ENCODE assay signal across 8 cellular contexts in genomic region chr7:38318803-38319416, GRCh38.
DNase-seq lines count a peak whose midpoint lies in the region; ATAC-seq, FAIRE-seq and TF ChIP-seq lines count a peak whose summit lies in the region.

No MANE protein-coding gene starts in this region.

- H2BK15ac ChIP-seq in H9 (ENCODE audit: low read depth, low read length): no peak overlapping the region

- H3K27ac Mint-ChIP-seq in activated T-cell treated with anti-CD3 and anti-CD28 coated beads, Interleukin-2, amount 50 U/mL, for 24 hours: peak overlapping the region; percentile 79
- H3K27ac Mint-ChIP-seq in H9: peak overlapping the region; percentile 29 to 61 (median 50); a peak in 6 of 7 replicates

- H3K4me3 Mint-ChIP-seq in activated T-cell treated with anti-CD3 and anti-CD28 coated beads, Interleukin-2, amount 50 U/mL, for 24 hours: peak overlapping the region; percentile 58
- H3K4me3 Mint-ChIP-seq in H9: no peak overlapping the region

- no peak overlapping the region for H3K9ac ChIP-seq in H9 (ENCODE audit: extremely low read depth, insufficient read length, low read length)

- H3K9me3 ChIP-seq in H9 (ENCODE audit: control insufficient read depth, low read depth, low read length) (no peaks in the 10 kb centered on the region), mucosa of descending colon (no peaks in the 10 kb centered on the region)

- H3K36me3 ChIP-seq in mucosa of descending colon (ENCODE audit: low read depth): no peaks in the 10 kb centered on the region

- no peaks in the 10 kb centered on the region for H3K36me3 Mint-ChIP-seq in activated T-cell treated with anti-CD3 and anti-CD28 coated beads, Interleukin-2, amount 50 U/mL, for 24 hours (ENCODE audit: low read depth)
- no peaks in the 10 kb centered on the region for H3K36me3 Mint-ChIP-seq in H9 (ENCODE audit: insufficient read depth in 1 of 3, low read depth in 3 of 3)

- no peak overlapping the region for H3K56ac ChIP-seq in H9 (ENCODE audit: insufficient read length, low read depth, low read length)

- H3K4me2 ChIP-seq in H9 (ENCODE audit: insufficient read depth, insufficient read length, low read length): no peak overlapping the region

- H3K4me3 ChIP-seq in NB4 (ENCODE audit: low read depth, low read length) (no peak overlapping the region), mucosa of descending colon (no peak overlapping the region)

- H4K5ac ChIP-seq in H9 (ENCODE audit: insufficient read length, low read depth, low read length): no peak overlapping the region

- H3K4me1 Mint-ChIP-seq in activated T-cell treated with anti-CD3 and anti-CD28 coated beads, Interleukin-2, amount 50 U/mL, for 24 hours (ENCODE audit: low read depth): peaks cover 26% of the 10 kb centered on the region
- H3K4me1 Mint-ChIP-seq in H9: peaks cover 13 to 19% of the 10 kb centered on the region in 2 experiments

- no peaks in the 10 kb centered on the region for H3K23me2 ChIP-seq in H9 (ENCODE audit: insufficient read length, low read depth, low read length, poor library complexity, severe bottlenecking)

- H3K18ac ChIP-seq in H9 (ENCODE audit: insufficient read length, low read depth, low read length): no peak overlapping the region

- H3K27ac ChIP-seq in H9 (ENCODE audit: insufficient read length, low read depth, low read length): no peak overlapping the region

- 0 out of 2 replicates have a peak, but pooled peaks cover 4% of the 10 kb centered on the region for H3K4me1 ChIP-seq in H9 (ENCODE audit: insufficient read depth, low read length)
- H3K4me1 ChIP-seq in mucosa of descending colon (ENCODE audit: low read depth): no peaks in the 10 kb centered on the region

- no peak overlapping the region for H3T11ph ChIP-seq in H9 (ENCODE audit: low read length)

- no peak overlapping the region for H4K8ac ChIP-seq in H9 (replicated peaks; ENCODE audit: insufficient read length, low read depth, low read length)

- intact Hi-C loops in mucosa of descending colon (cut with DNase I, micrococcal nuclease): no loop called here

- no peak overlapping the region for H2AFZ ChIP-seq in H9 (ENCODE audit: low read length)

- H3K23ac ChIP-seq in H9 (ENCODE audit: insufficient read length, low read depth, low read length): no peak overlapping the region

- H4K20me1 ChIP-seq in H9 (ENCODE audit: control insufficient read depth, insufficient read depth, insufficient read length): no peaks in the 10 kb centered on the region

- H3K14ac ChIP-seq in H9 (ENCODE audit: insufficient read depth, low read length): no peak overlapping the region

- no peak overlapping the region for H2BK5ac ChIP-seq in H9 (ENCODE audit: insufficient read length, low read length)

- peak; percentile 74 for TF ChIP-seq CTCF in H9 (conservative IDR thresholded peaks at IDR 0.05)
- TF ChIP-seq CTCF in NB4 (IDR thresholded peaks at IDR 0.05; ENCODE audit: low read depth, low read length): peak; percentile 96
- peak; percentile 17 for TF ChIP-seq CTCF in mucosa of descending colon (IDR thresholded peaks at IDR 0.05)

- H3K79me1 ChIP-seq in H9 (ENCODE audit: insufficient read depth, low read depth, low read length, poor library complexity, severe bottlenecking): no peaks in the 10 kb centered on the region

- no peak for DNase-seq in activated T-cell treated with anti-CD3 and anti-CD28 coated beads, Interleukin-2, amount 50 U/mL, for 24 hours
- no peak for DNase-seq in activated T-cell treated with anti-CD3 and anti-CD28 coated beads, Interleukin-2, amount 50 U/mL, for 48 hours
- DNase-seq in H9: peak; percentile 81
- DNase-seq in NB4 (ENCODE audit: low read depth): peak; percentile 93
- DNase-seq in SK-N-DZ (ENCODE audit: low spot score): peak; percentile 72
- DNase-seq in mucosa of descending colon: peak in 1 of 3 donors; percentile 45
- DNase-seq in stimulated activated naive CD4-positive, alpha-beta T cell (lab: John Stamatoyannopoulos, UW): no peak

- H2AK5ac ChIP-seq in H9 (ENCODE audit: insufficient read length, low read length): no peak overlapping the region

- H2BK12ac ChIP-seq in H9 (ENCODE audit: insufficient read length, low read depth, low read length): no peak overlapping the region

- H4K91ac ChIP-seq in H9 (ENCODE audit: insufficient read length, low read depth, low read length): no peak overlapping the region

- no peak overlapping the region for H2BK20ac ChIP-seq in H9 (ENCODE audit: low read depth, low read length, poor library complexity, severe bottlenecking)

- no peaks in the 10 kb centered on the region for H3K27me3 Mint-ChIP-seq in activated T-cell treated with anti-CD3 and anti-CD28 coated beads, Interleukin-2, amount 50 U/mL, for 24 hours
- no peaks in the 10 kb centered on the region for H3K27me3 Mint-ChIP-seq in H9 (ENCODE audit: low read depth)

- H3K27me3 ChIP-seq in H9 (ENCODE audit: insufficient read depth, low read length): no peaks in the 10 kb centered on the region

- no peak overlapping the region for H3K4ac ChIP-seq in H9 (ENCODE audit: low read depth, low read length)

- no peaks in the 10 kb centered on the region for H3K79me2 ChIP-seq in H9 (ENCODE audit: insufficient read depth, low read length)

- no CpG with 5 or more reads among the region's 4 CpGs for WGBS in H9 (ENCODE audit: extremely low coverage, insufficient read length, low lambda C conversion rate)

- TF ChIP-seq POLR2A in NB4 (IDR thresholded peaks at IDR 0.05; ENCODE audit: extremely low read depth, insufficient read length): no peak

- ATAC-seq in mucosa of descending colon: peak; percentile 72

- no peaks in the 10 kb centered on the region for H3K9me3 Mint-ChIP-seq in activated T-cell treated with anti-CD3 and anti-CD28 coated beads, Interleukin-2, amount 50 U/mL, for 24 hours
- no peaks in the 10 kb centered on the region for H3K9me3 Mint-ChIP-seq in H9

- FAIRE-seq in endometrium (lab: Jason Lieb, UNC): peak; percentile 79

- H2BK120ac ChIP-seq in H9 (ENCODE audit: low read depth, low read length, poor library complexity, severe bottlenecking): no peak overlapping the region

Comparison
In these comparisons a context has a peak if more than half of its experiments do, and no peak if none do; other contexts are left out.
1. DNase-seq: peak in H9 (single experiment), NB4 (single experiment) and SK-N-DZ (single experiment); none in activated T-cell treated with anti-CD3 and anti-CD28 coated beads, Interleukin-2, amount 50 U/mL, for 24 hours (single experiment), activated T-cell treated with anti-CD3 and anti-CD28 coated beads, Interleukin-2, amount 50 U/mL, for 48 hours (0 of 2) and stimulated activated naive CD4-positive, alpha-beta T cell (0 of 6).
2. CTCF ChIP-seq: peak in every context shown above with its lines; median percentile 96 in NB4; 74 in H9; 17 in mucosa of descending colon.